Comparison of ENCODE assay signal across 18 cellular contexts in the genomic region with DNA sequence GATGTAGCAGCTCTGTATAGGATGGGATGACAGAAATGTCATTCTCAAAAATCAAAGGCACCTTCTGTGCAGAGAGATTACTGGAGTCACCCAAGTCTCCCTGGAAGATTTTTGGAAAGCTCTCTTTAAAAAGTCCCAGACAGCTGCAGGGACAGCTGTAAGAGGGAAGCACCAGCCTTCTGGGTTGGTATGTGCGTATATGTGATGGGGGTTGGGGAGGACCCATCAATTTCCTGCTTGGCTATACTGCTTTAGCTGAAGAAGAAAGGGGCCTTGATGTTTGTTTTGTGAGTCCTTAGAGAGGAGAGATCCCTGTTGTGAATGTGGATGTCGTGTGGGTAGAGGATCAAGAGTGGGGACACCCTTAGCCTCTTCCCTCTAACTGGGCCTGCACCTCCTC. TPM values are rescaled to one million over a fixed set of nuclear protein-coding genes. Genes with fewer than 3 reads are reported as not detected.
DNase-seq lines count a peak whose midpoint lies in the region; ATAC-seq and TF ChIP-seq lines count a peak whose summit lies in the region.
"Had no signal": no experiment of that assay in that cellular context is flagged by ENCODE, and none has a peak within 500 bp of the region (broad histone marks: within the 10 kb centered on the region; RNA-seq: fewer than 3 reads in every experiment).

No MANE protein-coding gene starts in this region.

- H3K4me3 ChIP-seq in ovary = no peak overlapping the region

- 57 to 70% (median 67%) methylated on average over 2 of the region's 2 CpGs for WGBS in ovary, 3 donors

- no peaks in the 10 kb centered on the region for H3K27me3 Mint-ChIP-seq in activated naive CD4-positive, alpha-beta T cell treated with anti-CD3 and anti-CD28 coated beads, Interleukin-2, amount 10 ng/mL, durations not matched to agents 7 days and 5 days
- H3K27me3 Mint-ChIP-seq in activated CD4-positive, alpha-beta memory T cell treated with anti-CD3 and anti-CD28 coated beads, Interleukin-2, amount 10 ng/mL, durations not matched to agents 7 days and 5 days = no peaks in the 10 kb centered on the region
- H3K27me3 Mint-ChIP-seq in memory B cell = no peaks in the 10 kb centered on the region
- H3K27me3 Mint-ChIP-seq in stimulated activated memory B cell treated with anti-CD40 and anti-IgM and Interleukin-4, amounts not matched to agents 10 μg/mL and 1 μg/mL and 100 μg/mL, for 72 hours = no peaks in the 10 kb centered on the region

- no peak overlapping the region for H3K27ac ChIP-seq in ovary

- no peaks in the 10 kb centered on the region for H3K9me3 ChIP-seq in ovary

- H3K4me1 ChIP-seq in ovary (ENCODE audit: insufficient read depth) = no peaks in the 10 kb centered on the region

- intact Hi-C loops in ovary (cut with DNase I) = no loop called here

- no peaks in the 10 kb centered on the region for H3K27me3 ChIP-seq in ovary

- H3K36me3 Mint-ChIP-seq in activated naive CD4-positive, alpha-beta T cell treated with anti-CD3 and anti-CD28 coated beads, Interleukin-2, amount 10 ng/mL, durations not matched to agents 7 days and 5 days = peaks cover 4% of the 10 kb centered on the region
- H3K36me3 Mint-ChIP-seq in activated CD4-positive, alpha-beta memory T cell treated with anti-CD3 and anti-CD28 coated beads, Interleukin-2, amount 10 ng/mL, durations not matched to agents 7 days and 5 days (ENCODE audit: low read depth) = no peaks in the 10 kb centered on the region
- no peaks in the 10 kb centered on the region for H3K36me3 Mint-ChIP-seq in memory B cell
- no peaks in the 10 kb centered on the region for H3K36me3 Mint-ChIP-seq in stimulated activated memory B cell treated with anti-CD40 and anti-IgM and Interleukin-4, amounts not matched to agents 10 μg/mL and 1 μg/mL and 100 μg/mL, for 72 hours
- H3K36me3 Mint-ChIP-seq: brain had no signal

- DNase-seq in activated naive CD4-positive, alpha-beta T cell treated with anti-CD3 and anti-CD28 coated beads, Interleukin-2, amount 10 ng/mL, durations not matched to agents 7 days and 5 days = peak; percentile 43
- no peak for DNase-seq in activated naive CD4-positive, alpha-beta T cell treated with Interleukin-2 at 50 U/mL for 16 hours
- DNase-seq in activated CD4-positive, alpha-beta memory T cell treated with anti-CD3 and anti-CD28 coated beads, Interleukin-2, amount 10 ng/mL, durations not matched to agents 7 days and 5 days = no peak
- DNase-seq in memory B cell (ENCODE audit: low spot score in 2 of 2) (no peak), ovary (no peak)
- DNase-seq: activated CD4-positive, CD25-positive, alpha-beta regulatory T cell treated with anti-CD3 and anti-CD28 coated beads, Interleukin-2, amount 50 U/mL, for 72 hours; hippocampal formation; left cardiac atrium; NCI-H187 treated with DMSO at 0.1 percent for 48 hours; stimulated activated CD4-positive, alpha-beta T cell treated with anti-CD3 and anti-CD28 coated beads, Interleukin-2, amount 100 ng/mL, for 48 hours; stimulated activated CD8-positive, alpha-beta memory T cell treated with anti-CD3 and anti-CD28 coated beads, Interleukin-4, amount 100 ng/mL, for 48 hours; SW 1271 had no signal

- POLR2A ChIA-PET in activated CD4-positive, alpha-beta memory T cell treated with anti-CD3 and anti-CD28 coated beads, Interleukin-2, amount 10 ng/mL, durations not matched to agents 7 days and 5 days (lab: Charles Lee) = interaction anchor here (1.2 to 8.5 kb wide), 6 partner anchors 9 to 67 kb away, joined by 3 to 152 read pairs (median 8); a partner anchor contains a TSS

- no peak for TF ChIP-seq CTCF in ovary (IDR thresholded peaks at IDR 0.05)

- H3K27ac Mint-ChIP-seq in activated naive CD4-positive, alpha-beta T cell treated with anti-CD3 and anti-CD28 coated beads, Interleukin-2, amount 10 ng/mL, durations not matched to agents 7 days and 5 days = peak overlapping the region; percentile 75
- peak overlapping the region; percentile 70 for H3K27ac Mint-ChIP-seq in activated CD4-positive, alpha-beta memory T cell treated with anti-CD3 and anti-CD28 coated beads, Interleukin-2, amount 10 ng/mL, durations not matched to agents 7 days and 5 days
- H3K27ac Mint-ChIP-seq in memory B cell = peak overlapping the region; percentile 45
- H3K27ac Mint-ChIP-seq in stimulated activated memory B cell treated with anti-CD40 and anti-IgM and Interleukin-4, amounts not matched to agents 10 μg/mL and 1 μg/mL and 100 μg/mL, for 72 hours = peak overlapping the region; percentile 40
- H3K27ac Mint-ChIP-seq: activated T-helper 2 cell treated with anti-CD3 and anti-CD28 coated beads, Interferon-gamma antibody, Interleukin-2, Interleukin-4, amounts not matched to agents 10 μg/mL and 5 μg/mL and 100 μg/mL, durations not matched to agents 14 hours and 24 hours and 36 hours had no signal

- peaks cover 68% of the 10 kb centered on the region for H3K4me1 Mint-ChIP-seq in activated naive CD4-positive, alpha-beta T cell treated with anti-CD3 and anti-CD28 coated beads, Interleukin-2, amount 10 ng/mL, durations not matched to agents 7 days and 5 days
- H3K4me1 Mint-ChIP-seq in activated CD4-positive, alpha-beta memory T cell treated with anti-CD3 and anti-CD28 coated beads, Interleukin-2, amount 10 ng/mL, durations not matched to agents 7 days and 5 days = peaks cover 51% of the 10 kb centered on the region
- peaks cover 26% of the 10 kb centered on the region for H3K4me1 Mint-ChIP-seq in memory B cell
- peaks cover 41% of the 10 kb centered on the region for H3K4me1 Mint-ChIP-seq in stimulated activated memory B cell treated with anti-CD40 and anti-IgM and Interleukin-4, amounts not matched to agents 10 μg/mL and 1 μg/mL and 100 μg/mL, for 72 hours

- H3K36me3 ChIP-seq in ovary = no peaks in the 10 kb centered on the region

- CTCF ChIA-PET in activated naive CD4-positive, alpha-beta T cell treated with anti-CD3 and anti-CD28 coated beads, Interleukin-2, amount 10 ng/mL, durations not matched to agents 7 days and 5 days (lab: Charles Lee) = interaction anchor here (1.6 to 2.0 kb wide), 2 partner anchors 14 to 150 kb away, joined by 3 to 11 read pairs; no protein-coding TSS in a partner anchor
- CTCF ChIA-PET in activated CD4-positive, alpha-beta memory T cell treated with anti-CD3 and anti-CD28 coated beads, Interleukin-2, amount 10 ng/mL, durations not matched to agents 7 days and 5 days (lab: Charles Lee) = interaction anchor here (0.6 to 1.3 kb wide), 3 partner anchors 14 to 108 kb away, joined by 3 to 5 read pairs (median 5); a partner anchor contains a TSS

- TF ChIP-seq EP300 in ovary (IDR thresholded peaks at IDR 0.05) = no peak

- H3K9me3 Mint-ChIP-seq in activated naive CD4-positive, alpha-beta T cell treated with anti-CD3 and anti-CD28 coated beads, Interleukin-2, amount 10 ng/mL, durations not matched to agents 7 days and 5 days = no peaks in the 10 kb centered on the region
- H3K9me3 Mint-ChIP-seq in activated CD4-positive, alpha-beta memory T cell treated with anti-CD3 and anti-CD28 coated beads, Interleukin-2, amount 10 ng/mL, durations not matched to agents 7 days and 5 days = no peaks in the 10 kb centered on the region
- no peaks in the 10 kb centered on the region for H3K9me3 Mint-ChIP-seq in memory B cell
- no peaks in the 10 kb centered on the region for H3K9me3 Mint-ChIP-seq in stimulated activated memory B cell treated with anti-CD40 and anti-IgM and Interleukin-4, amounts not matched to agents 10 μg/mL and 1 μg/mL and 100 μg/mL, for 72 hours
- H3K9me3 Mint-ChIP-seq: activated T-helper 2 cell treated with anti-CD3 and anti-CD28 coated beads, Interferon-gamma antibody, Interleukin-2, Interleukin-4, amounts not matched to agents 10 μg/mL and 5 μg/mL and 100 μg/mL, durations not matched to agents 14 hours and 24 hours and 36 hours had no signal

- no peak for TF ChIP-seq POLR2A in ovary (IDR thresholded peaks at IDR 0.05)

- ATAC-seq in memory B cell (ENCODE audit: low read depth) = no peak
- no peak for ATAC-seq in stimulated activated memory B cell treated with anti-CD40 and anti-IgM and Interleukin-4, amounts not matched to agents 10 μg/mL and 1 μg/mL and 100 μg/mL, for 72 hours
- no peak for ATAC-seq in HG03460 (IDR thresholded peaks at IDR 0.05; ENCODE audit: unreplicated experiment)
- ATAC-seq in HG03571 (IDR thresholded peaks at IDR 0.05; ENCODE audit: unreplicated experiment) = no peak
- ATAC-seq: left cardiac atrium, sciatic nerve had no signal

- no peak overlapping the region for H3K4me3 Mint-ChIP-seq in activated naive CD4-positive, alpha-beta T cell treated with anti-CD3 and anti-CD28 coated beads, Interleukin-2, amount 10 ng/mL, durations not matched to agents 7 days and 5 days
- H3K4me3 Mint-ChIP-seq in activated CD4-positive, alpha-beta memory T cell treated with anti-CD3 and anti-CD28 coated beads, Interleukin-2, amount 10 ng/mL, durations not matched to agents 7 days and 5 days = no peak overlapping the region
- no peak overlapping the region for H3K4me3 Mint-ChIP-seq in memory B cell
- no peak overlapping the region for H3K4me3 Mint-ChIP-seq in stimulated activated memory B cell treated with anti-CD40 and anti-IgM and Interleukin-4, amounts not matched to agents 10 μg/mL and 1 μg/mL and 100 μg/mL, for 72 hours

RNA-seq across cellular contexts. Expression of a gene that starts 5.4 kb away (rescaled TPM):
- 100 to 1,000 TPM; 132 to 139 TPM for total RNA-seq in activated CD4-positive, alpha-beta memory T cell treated with anti-CD3 and anti-CD28 coated beads, Interleukin-2, amount 10 ng/mL, durations not matched to agents 7 days and 5 days
- 100 to 1,000 TPM; 118 to 187 (median 146) TPM for total RNA-seq in ovary
- 100 to 1,000 TPM; 227 to 237 TPM for polyA plus RNA-seq in ovary

RNA-seq across cellular contexts. Expression of a gene that starts 27.0 kb away (rescaled TPM):
- 10 to 100 TPM; 36.6 to 38.0 TPM for total RNA-seq in activated CD4-positive, alpha-beta memory T cell treated with anti-CD3 and anti-CD28 coated beads, Interleukin-2, amount 10 ng/mL, durations not matched to agents 7 days and 5 days
- 10 to 100 TPM; 10.9 to 37.3 (median 28.5) TPM for total RNA-seq in ovary
- 10 to 100 TPM; 12.1 to 14.1 TPM for polyA plus RNA-seq in ovary
